In the genomic region with DNA sequence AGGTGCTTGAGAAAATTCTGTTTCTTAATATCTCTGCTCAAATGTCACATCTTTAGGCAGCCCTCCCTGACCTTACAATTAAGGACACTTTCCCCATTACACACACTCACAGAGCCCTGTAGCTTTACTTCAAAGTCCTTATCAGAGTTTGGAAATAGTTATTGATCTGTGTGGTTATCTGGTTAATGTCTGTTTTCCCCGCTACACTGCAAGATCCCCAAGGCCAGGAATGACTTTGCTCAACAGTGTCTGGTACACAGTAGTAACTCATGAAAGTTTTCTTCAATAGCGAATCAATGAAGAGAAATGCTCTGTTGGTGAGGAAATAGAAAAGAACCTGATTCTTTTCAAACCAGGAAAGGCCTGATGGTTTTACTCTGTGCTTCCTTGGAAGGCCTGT, we compare ENCODE assay signal across 29 cellular contexts.
"Had no signal": no experiment of that assay in that cellular context is flagged by ENCODE, and none has a peak within 500 bp of the region (broad histone marks: within the 10 kb centered on the region; RNA-seq: fewer than 3 reads in every experiment).

No MANE protein-coding gene starts in this region.

- H3K27me3 ChIP-seq: neural progenitor cell, ovary, spleen, suprapubic skin, testis, tibial artery, transverse colon, upper lobe of right lung, uterus had no signal

- H3K4me3 ChIP-seq: neural progenitor cell, ovary, psoas muscle, skin epidermis, smooth muscle cell, spleen, suprapubic skin, testis, tibial artery, transverse colon, upper lobe of right lung, uterus had no signal

- H3K4me1 ChIP-seq: neural progenitor cell, parathyroid adenoma, psoas muscle, spleen, suprapubic skin, testis, upper lobe of right lung, uterus had no signal

- DNase-seq: naive thymus-derived CD8-positive, alpha-beta T cell; occipital lobe; ovary; posterior cingulate gyrus; psoas muscle; right cardiac atrium; spleen; stimulated activated CD4-positive, alpha-beta T cell treated with anti-CD3 and anti-CD28 coated beads, Interleukin-12 subunit alpha, Interleukin-12 subunit beta, amount 100 ng/mL, for 4 hours; stimulated activated CD4-positive, alpha-beta T cell treated with anti-CD3 and anti-CD28 coated beads, Interleukin-1b, Interleukin-23, amount 100 ng/mL, for 48 hours; stimulated activated CD4-positive, alpha-beta T cell treated with anti-CD3 and anti-CD28 coated beads, Interleukin-4, amount 100 ng/mL, for 1 hour; stimulated activated CD4-positive, alpha-beta T cell treated with anti-CD3 and anti-CD28 coated beads, Interleukin-4, amount 100 ng/mL, for 4 hours; stimulated activated CD8-positive, alpha-beta memory T cell treated with anti-CD3 and anti-CD28 coated beads, Interleukin-4, amount 100 ng/mL, for 48 hours; stimulated activated naive CD4-positive, alpha-beta T cell; stimulated activated naive CD8-positive, alpha-beta T cell treated with anti-CD3 and anti-CD28 coated beads, Interleukin-15, amount 100 ng/mL, for 72 hours; stimulated activated naive CD8-positive, alpha-beta T cell treated with anti-CD3 and anti-CD28 coated beads, Interleukin-15, Interleukin-2, amounts not matched to agents 100 U/mL and 50 U/mL, for 24 hours; substantia nigra; testis; tibial artery; transverse colon; upper lobe of right lung; uterus had no signal

- ATAC-seq: naive thymus-derived CD8-positive, alpha-beta T cell; natural killer cell treated with Interleukin-12 subunit alpha and Interleukin-12 subunit beta and Interleukin-15 and Interleukin-18, amount 100 ng/mL, for 72 hours; psoas muscle; right cardiac atrium; sciatic nerve; stimulated activated memory B cell treated with anti-CD40 and anti-IgM and Interleukin-4, amounts not matched to agents 10 μg/mL and 1 μg/mL and 100 μg/mL, for 72 hours; stimulated activated naive CD8-positive, alpha-beta T cell treated with anti-CD3 and anti-CD28 coated beads, Interleukin-15, amount 100 ng/mL, for 72 hours; stimulated activated naive CD8-positive, alpha-beta T cell treated with anti-CD3 and anti-CD28 coated beads, Interleukin-15, Interleukin-2, amounts not matched to agents 100 U/mL and 50 U/mL, for 24 hours; upper lobe of right lung had no signal

- H3K36me3 ChIP-seq: neural progenitor cell, ovary, spleen, suprapubic skin, tibial artery, transverse colon, upper lobe of right lung, uterus had no signal

- H3K9me3 ChIP-seq: ovary, psoas muscle, spleen, suprapubic skin, testis, tibial artery, transverse colon, upper lobe of right lung, uterus had no signal

- H3K27ac ChIP-seq: neural progenitor cell, ovary, parathyroid adenoma, psoas muscle, skin epidermis, spleen, suprapubic skin, testis, tibial artery, transverse colon, upper lobe of right lung, uterus had no signal

- H3K9ac ChIP-seq: neural progenitor cell, parathyroid adenoma had no signal
